In genomic region chr5:14266686-14267085, GRCh38 we compare ENCODE assay signal across 1 cellular context.
TF ChIP-seq lines count a peak whose summit lies in the region.

No MANE protein-coding gene starts in this region.

TF ChIP-seq in K562, 482 proteins besides CTCF, POLR2A, EP300 and RAD21 (continued from another document and continues in another):
- TF ChIP-seq MGA (IDR thresholded peaks at IDR 0.05) = no peak
- peak; percentile 69 for TF ChIP-seq CBFA2T3 (IDR thresholded peaks at IDR 0.05)
- no peak for TF ChIP-seq BHLHE40 (IDR thresholded peaks at IDR 0.05; ENCODE audit: low read length)
- no peak for TF ChIP-seq NONO (IDR thresholded peaks at IDR 0.05; ENCODE audit: low read depth in 2 of 2, low read length in 1 of 2)
- TF ChIP-seq MBD1 (CRISPR knock-in tag; IDR thresholded peaks at IDR 0.05) = no peak
- TF ChIP-seq STAT5A (IDR thresholded peaks at IDR 0.05; ENCODE audit: borderline replicate concordance, low read length) = peak; percentile 30; the same call in 1 of the 2 replicates
- peak; percentile 70 for TF ChIP-seq LEF1 (IDR thresholded peaks at IDR 0.05)
- TF ChIP-seq SAP30 (IDR thresholded peaks at IDR 0.05; ENCODE audit: borderline replicate concordance, insufficient read depth, low read depth, low read length, poor library complexity, severe bottlenecking) = no peak
- TF ChIP-seq ARID3A (IDR thresholded peaks at IDR 0.05; ENCODE audit: borderline replicate concordance, low read depth, low read length) = no peak
- 0 out of 2 replicates have a peak, but pooled peaks have one; percentile 30 for TF ChIP-seq NFRKB (IDR thresholded peaks at IDR 0.05; ENCODE audit: low read depth)
- peak in 1 of 3 experiments; percentile 64; a peak in 1 of 6 replicates for TF ChIP-seq ZBTB11 (CRISPR knock-in tag; IDR thresholded peaks at IDR 0.05)
- peak in 1 of 3 experiments; percentile 50 for TF ChIP-seq YY1 (IDR thresholded peaks at IDR 0.05; ENCODE audit: borderline replicate concordance in 1 of 3, control insufficient read depth in 1 of 3, extremely low read depth in 1 of 3, insufficient read depth in 3 of 3, insufficient read length in 1 of 3, insufficient replicate concordance in 2 of 3, low read depth in 1 of 3, low read length in 2 of 3)
- no peak for TF ChIP-seq BRF2 (IDR thresholded peaks at IDR 0.05; ENCODE audit: borderline replicate concordance, insufficient read depth, insufficient read length)
- no peak for TF ChIP-seq DACH1 (IDR thresholded peaks at IDR 0.05; ENCODE audit: partially characterized antibody)
- no peak for TF ChIP-seq ZNF778 (CRISPR knock-in tag; IDR thresholded peaks at IDR 0.05)
- 0 out of 2 replicates have a peak, but pooled peaks have one; percentile 21 for TF ChIP-seq SMAD4 (CRISPR knock-in tag; conservative IDR thresholded peaks at IDR 0.05)
- TF ChIP-seq TEAD4 (IDR thresholded peaks at IDR 0.05; ENCODE audit: low read length) = peak; percentile 35; the same call in 1 of the 2 replicates
- TF ChIP-seq TEAD4 (CRISPR knock-in tag; IDR thresholded peaks at IDR 0.05; ENCODE audit: borderline replicate concordance) = no peak
- no peak for TF ChIP-seq NR1H2 (CRISPR knock-in tag; IDR thresholded peaks at IDR 0.05)
- no peak for TF ChIP-seq KLF6 (CRISPR knock-in tag; IDR thresholded peaks at IDR 0.05; ENCODE audit: borderline replicate concordance)
- no peak; the same call in 1 of the 2 replicates for TF ChIP-seq SMARCE1 (IDR thresholded peaks at IDR 0.05)
- TF ChIP-seq CXXC5 (CRISPR knock-in tag; IDR thresholded peaks at IDR 0.05) = 0 out of 2 replicates have a peak, but pooled peaks have one; percentile 26
- TF ChIP-seq ZNF217 (CRISPR knock-in tag; IDR thresholded peaks at IDR 0.05) = no peak
- no peak for TF ChIP-seq ZNF511 (CRISPR knock-in tag; IDR thresholded peaks at IDR 0.05)
- no peak for TF ChIP-seq FOXK1 (CRISPR knock-in tag; IDR thresholded peaks at IDR 0.05; ENCODE audit: borderline replicate concordance)
- TF ChIP-seq ETV5 (CRISPR knock-in tag; IDR thresholded peaks at IDR 0.05; ENCODE audit: low read depth) = no peak
- TF ChIP-seq CHAMP1 (IDR thresholded peaks at IDR 0.05) = no peak
- no peak for TF ChIP-seq ZNF764 (CRISPR knock-in tag; IDR thresholded peaks at IDR 0.05; ENCODE audit: low read depth)
- TF ChIP-seq ETS2 (tag; IDR thresholded peaks at IDR 0.05; ENCODE audit: borderline replicate concordance, poor library complexity, severe bottlenecking) = no peak
- TF ChIP-seq ZNF75A (CRISPR knock-in tag; IDR thresholded peaks at IDR 0.05) = no peak
- TF ChIP-seq FOXA1 (IDR thresholded peaks at IDR 0.05; ENCODE audit: borderline replicate concordance) = no peak
- no peak for TF ChIP-seq ASH1L (IDR thresholded peaks at IDR 0.05; ENCODE audit: borderline replicate concordance, low read depth, partially characterized antibody)
- TF ChIP-seq MTA2 (IDR thresholded peaks at IDR 0.05; ENCODE audit: low read depth) = peak; percentile 31; the same call in 1 of the 2 replicates
- TF ChIP-seq ARID1B (IDR thresholded peaks at IDR 0.05) = peak; percentile 85
- TF ChIP-seq NFE2 (IDR thresholded peaks at IDR 0.05; ENCODE audit: low read depth) = peak; percentile 46; the same call in 1 of the 2 replicates
- peak; percentile 29; the same call in 1 of the 2 replicates for TF ChIP-seq CBFA2T2 (conservative IDR thresholded peaks at IDR 0.05)
